Comparison of ENCODE assay signal across 8 cellular contexts in the genomic region with DNA sequence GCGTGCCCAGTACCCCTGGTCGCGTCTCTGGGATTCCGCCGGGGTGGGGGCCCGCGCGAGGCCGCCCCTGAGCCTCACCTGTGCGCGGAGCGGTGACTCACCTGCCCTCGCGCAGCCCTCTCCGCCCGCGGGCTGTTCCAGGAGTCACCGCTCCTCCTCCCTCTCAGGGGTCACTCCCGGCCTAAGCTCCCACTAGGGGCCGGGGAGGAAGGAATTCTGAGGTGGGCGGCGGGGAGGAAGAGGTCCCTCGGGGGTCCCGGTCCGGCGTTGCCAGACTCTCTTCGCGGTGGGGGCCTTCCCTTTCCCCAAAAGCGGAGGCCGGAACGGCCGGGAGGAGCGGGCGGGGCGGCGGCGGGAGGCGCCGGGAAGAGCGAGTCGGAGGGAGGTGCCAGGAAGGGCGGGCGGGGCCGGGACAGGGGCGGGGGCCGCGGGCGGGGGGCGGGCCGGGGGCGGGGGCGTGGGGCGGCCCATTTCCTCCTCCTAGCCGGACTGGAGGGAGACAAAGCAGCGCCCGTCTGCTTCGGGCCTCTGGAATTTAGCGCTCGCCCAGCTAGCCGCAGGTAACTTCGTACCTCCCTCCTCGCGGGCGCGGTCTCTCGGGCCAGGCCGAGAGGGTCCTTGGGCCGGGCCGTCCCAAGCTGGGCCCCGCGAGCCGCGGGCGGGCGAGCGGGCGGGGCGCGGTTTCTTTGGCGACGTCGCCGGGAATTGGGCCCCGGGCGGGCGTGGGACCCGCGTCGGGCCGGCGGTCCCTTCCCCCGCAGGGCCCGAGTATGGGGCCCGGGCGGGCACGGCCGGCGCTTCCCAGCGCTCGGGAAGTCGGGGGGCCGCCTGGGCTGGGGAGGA. TPM values are rescaled to one million over a fixed set of nuclear protein-coding genes. Genes with fewer than 3 reads are reported as not detected.
DNase-seq lines count a peak whose midpoint lies in the region; ATAC-seq and TF ChIP-seq lines count a peak whose summit lies in the region.

A gene with protein sequence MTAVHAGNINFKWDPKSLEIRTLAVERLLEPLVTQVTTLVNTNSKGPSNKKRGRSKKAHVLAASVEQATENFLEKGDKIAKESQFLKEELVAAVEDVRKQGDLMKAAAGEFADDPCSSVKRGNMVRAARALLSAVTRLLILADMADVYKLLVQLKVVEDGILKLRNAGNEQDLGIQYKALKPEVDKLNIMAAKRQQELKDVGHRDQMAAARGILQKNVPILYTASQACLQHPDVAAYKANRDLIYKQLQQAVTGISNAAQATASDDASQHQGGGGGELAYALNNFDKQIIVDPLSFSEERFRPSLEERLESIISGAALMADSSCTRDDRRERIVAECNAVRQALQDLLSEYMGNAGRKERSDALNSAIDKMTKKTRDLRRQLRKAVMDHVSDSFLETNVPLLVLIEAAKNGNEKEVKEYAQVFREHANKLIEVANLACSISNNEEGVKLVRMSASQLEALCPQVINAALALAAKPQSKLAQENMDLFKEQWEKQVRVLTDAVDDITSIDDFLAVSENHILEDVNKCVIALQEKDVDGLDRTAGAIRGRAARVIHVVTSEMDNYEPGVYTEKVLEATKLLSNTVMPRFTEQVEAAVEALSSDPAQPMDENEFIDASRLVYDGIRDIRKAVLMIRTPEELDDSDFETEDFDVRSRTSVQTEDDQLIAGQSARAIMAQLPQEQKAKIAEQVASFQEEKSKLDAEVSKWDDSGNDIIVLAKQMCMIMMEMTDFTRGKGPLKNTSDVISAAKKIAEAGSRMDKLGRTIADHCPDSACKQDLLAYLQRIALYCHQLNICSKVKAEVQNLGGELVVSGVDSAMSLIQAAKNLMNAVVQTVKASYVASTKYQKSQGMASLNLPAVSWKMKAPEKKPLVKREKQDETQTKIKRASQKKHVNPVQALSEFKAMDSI (plus strand): TSS at position 475 of the 843 bp plus-strand sequence. CDS start 28,500 bp downstream, outside the sequence.

- H3K36me3 ChIP-seq in effector memory CD4-positive, alpha-beta T cell (ENCODE audit: control insufficient read depth, insufficient read depth, low read length): no peaks in the 10 kb centered on the region

- H3K9me3 Mint-ChIP-seq in activated CD8-positive, alpha-beta T cell treated with anti-CD3 and anti-CD28 coated beads, Interleukin-2, amount 10 ng/mL, durations not matched to agents 7 days and 5 days (ENCODE audit: insufficient read depth): no peaks in the 10 kb centered on the region

- POLR2A ChIA-PET in activated CD8-positive, alpha-beta T cell treated with anti-CD3 and anti-CD28 coated beads, Interleukin-2, amount 10 ng/mL, durations not matched to agents 7 days and 5 days (lab: Charles Lee): no interaction called here

- no peaks in the 10 kb centered on the region for H3K9me3 ChIP-seq in effector memory CD4-positive, alpha-beta T cell (ENCODE audit: control insufficient read depth, low read length)

- H3K27ac ChIP-seq in effector memory CD4-positive, alpha-beta T cell (ENCODE audit: insufficient read depth, low read length, poor library complexity, severe bottlenecking): no peak within 1 kb of the TSS

- H3K4me3 ChIP-seq in effector memory CD4-positive, alpha-beta T cell (ENCODE audit: insufficient read depth, low read depth, low read length, poor library complexity, severe bottlenecking): peak within 1 kb of the TSS; percentile 73

- peaks cover 55% of the 10 kb centered on the region for H3K27me3 Mint-ChIP-seq in activated CD8-positive, alpha-beta T cell treated with anti-CD3 and anti-CD28 coated beads, Interleukin-2, amount 10 ng/mL, durations not matched to agents 7 days and 5 days (ENCODE audit: low read depth)

- peaks cover 11% of the 10 kb centered on the region for H3K4me1 Mint-ChIP-seq in activated CD8-positive, alpha-beta T cell treated with anti-CD3 and anti-CD28 coated beads, Interleukin-2, amount 10 ng/mL, durations not matched to agents 7 days and 5 days (ENCODE audit: low read depth)

- CTCF ChIA-PET in activated CD8-positive, alpha-beta T cell treated with anti-CD3 and anti-CD28 coated beads, Interleukin-2, amount 10 ng/mL, durations not matched to agents 7 days and 5 days (lab: Charles Lee): no interaction called here

- H3K27me3 ChIP-seq in effector memory CD4-positive, alpha-beta T cell (replicated peaks; ENCODE audit: control insufficient read depth, insufficient read depth, low read length, poor library complexity, severe bottlenecking): no peaks in the 10 kb centered on the region

- peak; percentile 69 for TF ChIP-seq POLR2A in GM15510 (IDR thresholded peaks at IDR 0.05; ENCODE audit: borderline replicate concordance, extremely low read depth, insufficient read length)

- H3K4me1 ChIP-seq in effector memory CD4-positive, alpha-beta T cell (ENCODE audit: control insufficient read depth, insufficient read depth, low read length, poor library complexity, severe bottlenecking): peaks cover 10% of the 10 kb centered on the region

- ATAC-seq in HG02852 (IDR thresholded peaks at IDR 0.05; ENCODE audit: unreplicated experiment): peak; percentile 45
- ATAC-seq in activated CD8-positive, alpha-beta T cell treated with anti-CD3 and anti-CD28 coated beads, Interleukin-2, amount 10 ng/mL, durations not matched to agents 7 days and 5 days: peak; percentile 69

- H3K4me3 Mint-ChIP-seq in activated CD8-positive, alpha-beta T cell treated with anti-CD3 and anti-CD28 coated beads, Interleukin-2, amount 10 ng/mL, durations not matched to agents 7 days and 5 days: peak within 1 kb of the TSS; percentile 59

- peak; percentile 57 to 86 for DNase-seq in NCI-H526 (lab: John Stamatoyannopoulos, UW)
- DNase-seq in activated CD8-positive, alpha-beta T cell treated with anti-CD3 and anti-CD28 coated beads, Interleukin-2, amount 10 ng/mL, durations not matched to agents 7 days and 5 days: peak; percentile 60
- DNase-seq in effector memory CD4-positive, alpha-beta T cell: peak; percentile 36 to 46 (median 37)
- peak; percentile 68 for DNase-seq in medulla oblongata (ENCODE audit: extremely low spot score)
- peak; percentile 26 to 42 (median 29) for DNase-seq in stimulated activated CD4-positive, alpha-beta T cell treated with anti-CD3 and anti-CD28 coated beads, TNF-alpha, amount 100 ng/mL, for 48 hours (ENCODE audit: low read depth in 3 of 3)
- no peak for DNase-seq in cerebellar nuclear complex (lab: John Stamatoyannopoulos, UW)

- H3K36me3 Mint-ChIP-seq in activated CD8-positive, alpha-beta T cell treated with anti-CD3 and anti-CD28 coated beads, Interleukin-2, amount 10 ng/mL, durations not matched to agents 7 days and 5 days (ENCODE audit: low read depth): peaks cover 11% of the 10 kb centered on the region

- no peak within 1 kb of the TSS for H3K27ac Mint-ChIP-seq in activated CD8-positive, alpha-beta T cell treated with anti-CD3 and anti-CD28 coated beads, Interleukin-2, amount 10 ng/mL, durations not matched to agents 7 days and 5 days

RNA-seq across cellular contexts. Expression of the gene that starts here (rescaled TPM):
- total RNA-seq in activated CD8-positive, alpha-beta T cell treated with anti-CD3 and anti-CD28 coated beads, Interleukin-2, amount 10 ng/mL, durations not matched to agents 7 days and 5 days: 10 to 100 TPM; 22.4 to 22.9 TPM

Comparison
In these comparisons a context has a peak if more than half of its experiments do, and no peak if none do; other contexts are left out.
1. DNase-seq: peak in NCI-H526 (2 of 2), activated CD8-positive, alpha-beta T cell treated with anti-CD3 and anti-CD28 coated beads, Interleukin-2, amount 10 ng/mL, durations not matched to agents 7 days and 5 days (single experiment), effector memory CD4-positive, alpha-beta T cell (3 of 3), medulla oblongata (single experiment) and stimulated activated CD4-positive, alpha-beta T cell treated with anti-CD3 and anti-CD28 coated beads, TNF-alpha, amount 100 ng/mL, for 48 hours (3 of 3); none in cerebellar nuclear complex (0 of 2).